7 cellular contexts compared by ENCODE assay signal in the genomic region with DNA sequence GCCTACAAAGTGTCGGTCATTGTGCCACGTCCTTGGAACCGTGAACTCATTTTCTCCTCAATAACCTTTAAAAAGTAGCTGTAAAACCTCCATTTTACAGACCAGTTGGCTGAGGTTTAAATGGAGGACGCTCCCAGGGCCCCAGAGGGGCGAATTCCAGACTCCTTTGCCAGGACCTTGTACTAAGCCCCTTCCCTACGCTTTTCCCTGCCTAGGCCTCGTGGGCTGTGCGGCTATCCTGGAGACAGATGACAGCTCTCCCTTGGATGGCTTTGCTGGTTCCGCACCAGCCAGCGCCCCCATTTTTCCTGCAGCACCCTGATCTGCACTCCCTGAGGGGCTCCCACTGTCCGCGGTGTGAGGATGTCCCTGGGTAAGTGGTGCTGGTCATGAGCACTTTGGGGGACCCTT.
DNase-seq lines count a peak whose midpoint lies in the region; ATAC-seq lines count a peak whose summit lies in the region.

No MANE protein-coding gene starts in this region.

- peak overlapping the region; percentile 82 for H3K27ac ChIP-seq in HUES48 (ENCODE audit: low read depth, low read length)

- ATAC-seq in stimulated activated naive B cell treated with anti-CD40 and anti-IgM and Interleukin-4, amounts not matched to agents 10 μg/mL and 1 μg/mL and 100 μg/mL, for 72 hours (replicated peaks): no peak
- no peak for ATAC-seq in HG02870 (IDR thresholded peaks at IDR 0.05; ENCODE audit: unreplicated experiment)

- peaks cover 14% of the 10 kb centered on the region for H3K36me3 Mint-ChIP-seq in activated naive CD8-positive, alpha-beta T cell
- H3K36me3 Mint-ChIP-seq in stimulated activated naive B cell treated with anti-CD40 and anti-IgM and Interleukin-4, amounts not matched to agents 10 μg/mL and 1 μg/mL and 100 μg/mL, for 72 hours: peaks cover 30 to 39% of the 10 kb centered on the region in 2 donors

- peaks cover 10% of the 10 kb centered on the region for H3K4me1 ChIP-seq in HUES48 (ENCODE audit: control insufficient read depth, insufficient read depth, low read length)

- no peaks in the 10 kb centered on the region for H3K27me3 ChIP-seq in HUES48 (ENCODE audit: control insufficient read depth, insufficient read depth, low read length)

- no peaks in the 10 kb centered on the region for H3K27me3 Mint-ChIP-seq in activated naive CD8-positive, alpha-beta T cell
- H3K27me3 Mint-ChIP-seq in stimulated activated naive B cell treated with anti-CD40 and anti-IgM and Interleukin-4, amounts not matched to agents 10 μg/mL and 1 μg/mL and 100 μg/mL, for 72 hours: peaks cover 6 to 8% of the 10 kb centered on the region in 2 donors

- H3K36me3 ChIP-seq in HUES48 (ENCODE audit: control insufficient read depth, insufficient read depth, low read length): peaks cover 24% of the 10 kb centered on the region

- H3K4me1 Mint-ChIP-seq in activated naive CD8-positive, alpha-beta T cell (ENCODE audit: low read depth): peaks cover 33% of the 10 kb centered on the region
- peaks cover 31 to 41% of the 10 kb centered on the region in 2 donors for H3K4me1 Mint-ChIP-seq in stimulated activated naive B cell treated with anti-CD40 and anti-IgM and Interleukin-4, amounts not matched to agents 10 μg/mL and 1 μg/mL and 100 μg/mL, for 72 hours

- no peaks in the 10 kb centered on the region for H3K9me3 Mint-ChIP-seq in activated naive CD8-positive, alpha-beta T cell (ENCODE audit: low read depth)
- no peaks in the 10 kb centered on the region for H3K9me3 Mint-ChIP-seq in stimulated activated naive B cell treated with anti-CD40 and anti-IgM and Interleukin-4, amounts not matched to agents 10 μg/mL and 1 μg/mL and 100 μg/mL, for 72 hours

- H3K4me3 ChIP-seq in HUES48 (ENCODE audit: low read depth, low read length) (peak overlapping the region; percentile 92), iPS-18c (ENCODE audit: insufficient read depth, low read depth, low read length) (peak overlapping the region; percentile 97)

- peak overlapping the region; percentile 77 for H3K4me3 Mint-ChIP-seq in activated naive CD8-positive, alpha-beta T cell
- H3K4me3 Mint-ChIP-seq in stimulated activated naive B cell treated with anti-CD40 and anti-IgM and Interleukin-4, amounts not matched to agents 10 μg/mL and 1 μg/mL and 100 μg/mL, for 72 hours: peak overlapping the region; percentile 86 to 90

- H3K9me3 ChIP-seq in HUES48 (ENCODE audit: control insufficient read depth, insufficient read depth, low read length): no peaks in the 10 kb centered on the region
- H3K9me3 ChIP-seq in iPS-18c (ENCODE audit: control insufficient read depth, insufficient read depth, low read length): no peaks in the 10 kb centered on the region

- H3K9ac ChIP-seq in HUES48 (ENCODE audit: low read depth, low read length): peak overlapping the region; percentile 87

- H3K27ac Mint-ChIP-seq in activated naive CD8-positive, alpha-beta T cell: peak overlapping the region; percentile 62
- H3K27ac Mint-ChIP-seq in stimulated activated naive B cell treated with anti-CD40 and anti-IgM and Interleukin-4, amounts not matched to agents 10 μg/mL and 1 μg/mL and 100 μg/mL, for 72 hours: peak overlapping the region; percentile 94

- DNase-seq in stimulated activated naive B cell treated with anti-CD40 and anti-IgM and Interleukin-4, amounts not matched to agents 10 μg/mL and 1 μg/mL and 100 μg/mL, for 72 hours: no peak
- no peak for DNase-seq in iPS-NIHi7 (ENCODE audit: extremely low spot score)
- no peak for DNase-seq in NCI-H1092 (lab: John Stamatoyannopoulos, UW)
